Comparison of ENCODE assay signal across 9 cellular contexts in genomic region chr14:69129264-69129880, GRCh38. TPM values are rescaled to one million over a fixed set of nuclear protein-coding genes. Genes with fewer than 3 reads are reported as not detected.
DNase-seq lines count a peak whose midpoint lies in the region; ATAC-seq and TF ChIP-seq lines count a peak whose summit lies in the region.
"Had no signal": no experiment of that assay in that cellular context is flagged by ENCODE, and none has a peak within 500 bp of the region (broad histone marks: within the 10 kb centered on the region; RNA-seq: fewer than 3 reads in every experiment).

No MANE protein-coding gene starts in this region.

- H3K36me3 Mint-ChIP-seq in naive thymus-derived CD4-positive, alpha-beta T cell = no peaks in the 10 kb centered on the region

- no peaks in the 10 kb centered on the region for H3K27me3 Mint-ChIP-seq in naive thymus-derived CD4-positive, alpha-beta T cell
- H3K27me3 Mint-ChIP-seq: stimulated activated naive CD8-positive, alpha-beta T cell treated with anti-CD3 and anti-CD28 coated beads, Interleukin-15, Interleukin-2, amounts not matched to agents 100 ng/mL and 50 ng/mL, for 24 hours had no signal

- H3K27ac Mint-ChIP-seq in naive thymus-derived CD4-positive, alpha-beta T cell = peak overlapping the region in 8 of 9 donors; percentile 44 to 91 (median 82)

- no peaks in the 10 kb centered on the region for H3K36me3 ChIP-seq in naive thymus-derived CD4-positive, alpha-beta T cell (ENCODE audit: control insufficient read depth in 2 of 3, insufficient read depth in 3 of 3, low read length in 3 of 3)

- H3K27ac ChIP-seq in naive thymus-derived CD4-positive, alpha-beta T cell (ENCODE audit: low read depth, low read length) = peak overlapping the region; percentile 27

- peak; percentile 68 for DNase-seq in GM10266 (ENCODE audit: extremely low spot score)
- DNase-seq in KG1 (lab: John Stamatoyannopoulos, UW) = peak; percentile 52
- peak; percentile 84 for DNase-seq in OCI-M1 (lab: John Stamatoyannopoulos, UW)
- DNase-seq in activated T-cell treated with anti-CD3 and anti-CD28 coated beads for 48 hours (ENCODE audit: low read depth) = peak; percentile 42
- peak; percentile 28 to 82 (median 72) for DNase-seq in naive thymus-derived CD4-positive, alpha-beta T cell
- DNase-seq in stimulated activated naive CD4-positive, alpha-beta T cell treated with Interleukin-2 at 50 U/mL for 16 hours (lab: John Stamatoyannopoulos, UW) = peak; percentile 60

- no peaks in the 10 kb centered on the region for H3K27me3 ChIP-seq in naive thymus-derived CD4-positive, alpha-beta T cell (ENCODE audit: control insufficient read depth in 2 of 2, insufficient read depth in 2 of 2, low read length in 2 of 2)

- H3K4me1 ChIP-seq in naive thymus-derived CD4-positive, alpha-beta T cell (ENCODE audit: control insufficient read depth in 2 of 2, insufficient read depth in 2 of 2, low read length in 2 of 2) = peaks cover 16 to 33% of the 10 kb centered on the region in 2 donors

- ATAC-seq in esophagus mucosa (peak; percentile 85), GM18519 (IDR thresholded peaks at IDR 0.05; ENCODE audit: low FRiP score, unreplicated experiment) (no peak)
- peak; percentile 95 for ATAC-seq in naive thymus-derived CD4-positive, alpha-beta T cell

- H3K9me3 ChIP-seq in naive thymus-derived CD4-positive, alpha-beta T cell (ENCODE audit: control insufficient read depth in 2 of 3, low read length in 3 of 3) = no peaks in the 10 kb centered on the region

- peaks cover 36 to 94% (median 90%) of the 10 kb centered on the region in 7 donors for H3K4me1 Mint-ChIP-seq in naive thymus-derived CD4-positive, alpha-beta T cell

- peak; percentile 86 for TF ChIP-seq CTCF in GM10266 (IDR thresholded peaks at IDR 0.05; ENCODE audit: control insufficient read depth, insufficient read depth, low read depth, missing control alignments)

- POLR2A ChIA-PET in naive thymus-derived CD4-positive, alpha-beta T cell (lab: Charles Lee) = no interaction called here

- CTCF ChIA-PET in naive thymus-derived CD4-positive, alpha-beta T cell (lab: Charles Lee) = interaction anchor here (0.6 to 3.2 kb wide), 23 partner anchors 9 to 891 kb away, joined by 3 to 20 read pairs (median 3); partner anchors contain the start of genes ERH and EXD2

- H3K9me3 Mint-ChIP-seq in naive thymus-derived CD4-positive, alpha-beta T cell = no peaks in the 10 kb centered on the region
- H3K9me3 Mint-ChIP-seq: stimulated activated naive CD8-positive, alpha-beta T cell treated with anti-CD3 and anti-CD28 coated beads, Interleukin-15, Interleukin-2, amounts not matched to agents 100 ng/mL and 50 ng/mL, for 24 hours had no signal

- H3K4me3 Mint-ChIP-seq in naive thymus-derived CD4-positive, alpha-beta T cell = peak overlapping the region in 8 of 10 donors; percentile 2 to 37 (median 23)

- H3K4me3 ChIP-seq in naive thymus-derived CD4-positive, alpha-beta T cell (ENCODE audit: low read length) = no peak overlapping the region

- intact Hi-C loops in naive thymus-derived CD4-positive, alpha-beta T cell (cut with micrococcal nuclease) = loop anchor here (1.0 to 10.0 kb wide), 11 partner anchors 21 to 445 kb away; partner anchors contain the start of genes EXD2 (in 2 of the 2), CCDC177 (in 1 of the 2), DCAF5 (in 1 of the 2) and ERH (in 1 of the 2)

RNA-seq across cellular contexts. Expression of gene DCAF5, which starts 23.5 kb away (rescaled TPM):
- total RNA-seq in esophagus mucosa = 28.1 TPM
- 10 to 100 TPM; 43.0 to 74.3 (median 70.4) TPM for total RNA-seq in naive thymus-derived CD4-positive, alpha-beta T cell
- polyA plus RNA-seq in naive thymus-derived CD4-positive, alpha-beta T cell = 10 to 100 TPM; 65.9 to 89.2 TPM
